Comparison of ENCODE assay signal across 8 cellular contexts in the genomic region with DNA sequence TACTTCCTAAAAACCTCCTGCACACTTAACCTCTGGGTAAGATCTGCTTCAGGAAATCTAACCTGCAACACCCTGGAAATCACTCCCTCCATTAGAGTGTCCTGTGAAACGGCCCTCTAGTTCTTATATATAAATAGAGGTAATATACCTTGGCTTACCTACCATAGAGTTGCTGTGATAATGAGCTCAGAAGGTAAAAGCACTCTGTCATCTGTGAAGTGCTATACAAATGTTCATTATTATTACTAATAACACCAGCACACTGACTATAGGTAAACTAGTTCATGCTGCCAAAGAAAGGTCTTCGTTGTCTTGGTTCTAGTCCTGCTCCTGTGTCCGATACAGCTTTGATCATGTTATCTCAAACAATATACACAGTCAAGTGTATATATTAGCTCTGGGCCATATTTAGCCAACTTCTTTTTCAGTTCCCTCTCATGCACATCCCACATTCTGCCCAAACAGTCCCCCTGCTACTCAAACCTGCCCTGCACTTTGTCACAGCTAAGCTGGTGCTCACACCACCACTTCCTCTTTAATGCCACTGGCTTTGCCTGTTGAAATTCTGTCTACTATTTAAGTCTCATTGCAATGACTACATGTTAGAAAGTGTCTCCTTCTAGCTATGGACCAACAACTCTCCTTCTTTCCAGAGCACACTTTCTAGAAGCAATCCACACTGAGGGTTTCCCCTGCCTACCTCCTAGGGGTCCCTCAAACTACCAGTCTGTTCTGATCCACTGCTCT.
DNase-seq lines count a peak whose midpoint lies in the region; ATAC-seq and TF ChIP-seq lines count a peak whose summit lies in the region.

No MANE protein-coding gene starts in this region.

- DNase-seq in germinal center (ENCODE audit: low spot score) (peak; percentile 48), putamen (ENCODE audit: low spot score) (no peak), HEK293T (ENCODE audit: extremely low spot score) (no peak), cerebellar cortex (ENCODE audit: low spot score) (no peak)
- no peak for DNase-seq in activated naive CD4-positive, alpha-beta T cell (lab: John Stamatoyannopoulos, UW)

- ATAC-seq in GM18508 (IDR thresholded peaks at IDR 0.05; ENCODE audit: insufficient read depth, unreplicated experiment) (peak; percentile 68), GM21619 (IDR thresholded peaks at IDR 0.05; ENCODE audit: unreplicated experiment) (peak; percentile 63), HG03469 (IDR thresholded peaks at IDR 0.05; ENCODE audit: unreplicated experiment) (peak; percentile 67)

- POLR2A ChIA-PET in HEK293T (lab: Yijun Ruan, JAX), result no interaction called here

- CTCF ChIA-PET in HEK293T (lab: Yijun Ruan, JAX), result interaction anchor here (2.5 kb wide), 1 partner anchor 11 kb away, joined by 7 read pairs; no protein-coding TSS in a partner anchor

TF ChIP-seq in HEK293T, 16 proteins besides CTCF, POLR2A, EP300 and RAD21:
- TF ChIP-seq FOXK2 (IDR thresholded peaks at IDR 0.05) (no peak), SP1 (IDR thresholded peaks at IDR 0.05) (no peak), FOXM1 (IDR thresholded peaks at IDR 0.05; ENCODE audit: borderline replicate concordance) (no peak), TARDBP (IDR thresholded peaks at IDR 0.05) (no peak), HDGF (IDR thresholded peaks at IDR 0.05; ENCODE audit: borderline replicate concordance) (no peak), BHLHE40 (IDR thresholded peaks at IDR 0.05; ENCODE audit: borderline replicate concordance) (no peak), FOXA1 (IDR thresholded peaks at IDR 0.05) (no peak), ELF4 (IDR thresholded peaks at IDR 0.05) (no peak), CTBP1 (IDR thresholded peaks at IDR 0.05; ENCODE audit: borderline replicate concordance) (no peak), SUZ12 (IDR thresholded peaks at IDR 0.05) (no peak), L3MBTL2 (conservative IDR thresholded peaks at IDR 0.05) (no peak), ZNF384 (IDR thresholded peaks at IDR 0.05) (no peak), ARNT (IDR thresholded peaks at IDR 0.05) (no peak), LEF1 (IDR thresholded peaks at IDR 0.05; ENCODE audit: borderline replicate concordance) (no peak), NFRKB (IDR thresholded peaks at IDR 0.05) (no peak)
- TF ChIP-seq, protein P1, sequence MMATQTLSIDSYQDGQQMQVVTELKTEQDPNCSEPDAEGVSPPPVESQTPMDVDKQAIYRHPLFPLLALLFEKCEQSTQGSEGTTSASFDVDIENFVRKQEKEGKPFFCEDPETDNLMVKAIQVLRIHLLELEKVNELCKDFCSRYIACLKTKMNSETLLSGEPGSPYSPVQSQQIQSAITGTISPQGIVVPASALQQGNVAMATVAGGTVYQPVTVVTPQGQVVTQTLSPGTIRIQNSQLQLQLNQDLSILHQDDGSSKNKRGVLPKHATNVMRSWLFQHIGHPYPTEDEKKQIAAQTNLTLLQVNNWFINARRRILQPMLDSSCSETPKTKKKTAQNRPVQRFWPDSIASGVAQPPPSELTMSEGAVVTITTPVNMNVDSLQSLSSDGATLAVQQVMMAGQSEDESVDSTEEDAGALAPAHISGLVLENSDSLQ (IDR thresholded peaks at IDR 0.05), result no peak
